10 cellular contexts compared by ENCODE assay signal in genomic region chrX:68918202-68918601, GRCh38.
"Had no signal": no experiment of that assay in that cellular context is flagged by ENCODE, and none has a peak within 500 bp of the region (broad histone marks: within the 10 kb centered on the region; RNA-seq: fewer than 3 reads in every experiment).

No MANE protein-coding gene starts in this region.

- DNase-seq: activated CD4-positive, alpha-beta T cell treated with anti-CD3 and anti-CD28 coated beads, Interleukin-2, amount 50 U/mL, for 4 hours; activated CD4-positive, CD25-positive, alpha-beta regulatory T cell treated with anti-CD3 and anti-CD28 coated beads, Interleukin-2, amount 50 U/mL, for 72 hours; activated effector memory CD4-positive, alpha-beta T cell treated with Interleukin-2 at 50 U/mL for 16 hours; activated T-cell treated with anti-CD3 and anti-CD28 coated beads, Interleukin-2, amount 50 U/mL, for 24 hours; glutamatergic neuron; natural killer cell; stimulated activated CD4-positive, alpha-beta T cell treated with anti-CD3 and anti-CD28 coated beads, Interleukin-12 subunit alpha, Interleukin-12 subunit beta, amount 100 ng/mL, for 4 hours; stimulated activated naive CD4-positive, alpha-beta T cell; substantia nigra; trophoblast cell had no signal

- ATAC-seq: natural killer cell had no signal
